Comparison of ENCODE assay signal across 6 cellular contexts in the genomic region with DNA sequence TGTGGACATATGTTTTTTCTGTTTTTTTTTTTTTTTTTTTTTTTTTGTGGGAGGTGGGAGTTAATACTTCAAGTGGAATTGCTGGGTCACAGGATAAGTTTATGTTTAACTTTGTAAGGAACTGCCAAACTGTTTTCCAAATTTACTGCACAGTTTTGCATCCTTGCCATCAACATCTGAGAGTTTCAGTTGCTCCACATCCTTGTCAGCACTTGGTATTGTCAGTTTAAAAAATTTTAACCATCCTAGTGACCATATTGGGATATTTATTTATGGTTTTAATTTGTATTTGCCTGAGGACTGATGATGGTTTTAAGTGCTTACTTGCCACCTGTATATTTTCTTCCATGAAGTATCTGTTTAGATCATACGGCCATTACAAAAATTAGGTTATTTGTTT. TPM values are rescaled to one million over a fixed set of nuclear protein-coding genes. Genes with fewer than 3 reads are reported as not detected.
"Had no signal": no experiment of that assay in that cellular context is flagged by ENCODE, and none has a peak within 500 bp of the region (broad histone marks: within the 10 kb centered on the region; RNA-seq: fewer than 3 reads in every experiment).

No MANE protein-coding gene starts in this region.

- FAIRE-seq: HTR-8/SVneo had no signal

- H3K4me2 ChIP-seq: KMS-11 had no signal

- DNase-seq: IMR-90, KBM-7, KG1 had no signal

- H3K27ac ChIP-seq: HL-60, KMS-11 had no signal

- H3K9ac ChIP-seq: KMS-11 had no signal

RNA-seq across cellular contexts. Expression of gene IRF8, which starts 34.0 kb away (rescaled TPM):
- total RNA-seq: IMR-90 had no signal
- polyA plus RNA-seq: IMR-90 had no signal
